15 cellular contexts compared by ENCODE assay signal in the genomic region with DNA sequence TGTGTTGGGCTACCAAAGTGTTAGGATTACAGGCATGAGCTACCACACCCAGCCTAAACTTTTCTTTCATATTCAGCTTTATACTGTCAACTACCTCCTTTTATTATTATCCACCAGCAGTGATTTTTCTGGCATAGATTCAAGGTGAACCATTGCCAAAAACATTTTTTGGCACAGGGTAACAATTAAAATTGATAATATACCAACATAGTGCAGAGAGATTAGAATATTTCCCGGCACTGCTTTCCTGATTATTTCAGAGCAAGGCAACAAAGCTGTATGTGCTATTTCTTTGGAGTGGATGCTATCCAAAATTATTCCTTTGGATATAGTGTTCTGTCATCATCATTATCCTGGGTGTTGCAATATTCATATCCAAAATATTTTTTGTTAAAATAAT.
DNase-seq lines count a peak whose midpoint lies in the region; ATAC-seq and TF ChIP-seq lines count a peak whose summit lies in the region.
"Had no signal": no experiment of that assay in that cellular context is flagged by ENCODE, and none has a peak within 500 bp of the region (broad histone marks: within the 10 kb centered on the region; RNA-seq: fewer than 3 reads in every experiment).

No MANE protein-coding gene starts in this region.

- H3K36me3 ChIP-seq in breast epithelium (no peaks in the 10 kb centered on the region), IMR-90 (ENCODE audit: control insufficient read depth, insufficient read depth, low read length) (no peaks in the 10 kb centered on the region), mammary epithelial cell (ENCODE audit: insufficient read depth, low read length) (no peaks in the 10 kb centered on the region)

- H4K91ac ChIP-seq in IMR-90 (ENCODE audit: insufficient read depth, low read depth, low read length): no peak overlapping the region

- H2BK20ac ChIP-seq in IMR-90 (ENCODE audit: low read depth, low read length): no peak overlapping the region

- H4K20me1 ChIP-seq in IMR-90 (ENCODE audit: insufficient read depth, low read length) (no peaks in the 10 kb centered on the region), mammary epithelial cell (ENCODE audit: insufficient read depth, low read length) (no peaks in the 10 kb centered on the region)

- H2BK5ac ChIP-seq in IMR-90 (ENCODE audit: low read depth, low read length, poor library complexity, severe bottlenecking): no peak overlapping the region

- WGBS in IMR-90 (ENCODE audit: extremely low coverage in 2 of 2, insufficient read length in 1 of 2), 2 experiments: no CpG with 5 or more reads among the region's 1 CpG
- WGBS in mammary epithelial cell (ENCODE audit: low coverage, missing lambda C conversion rate): 100% methylated on average over 1 of the region's 1 CpG

- H3K36me3 Mint-ChIP-seq in MCF 10A (ENCODE audit: insufficient read depth, unreplicated experiment): no peaks in the 10 kb centered on the region

- H2BK120ac ChIP-seq in IMR-90 (ENCODE audit: low read depth, low read length): no peak overlapping the region

- no peak for TF ChIP-seq POLR2A in breast epithelium (IDR thresholded peaks at IDR 0.05)
- no peak for TF ChIP-seq POLR2A in IMR-90 (IDR thresholded peaks at IDR 0.05; ENCODE audit: low read depth, low read length)

- H3K9me3 Mint-ChIP-seq in MCF 10A (ENCODE audit: unreplicated experiment): no peaks in the 10 kb centered on the region
- H3K9me3 Mint-ChIP-seq: T-helper 1 cell treated with Interleukin-12 subunit alpha and Interleukin-12 subunit beta and Interleukin-4 antibody, amounts not matched to agents 30 μg/mL and 1 μg/mL, for 36 hours had no signal

- H4K5ac ChIP-seq in IMR-90 (ENCODE audit: low read depth, low read length): no peak overlapping the region

- 0 out of 2 replicates have a peak overlapping the region, but pooled peaks have one; percentile 8 for H3K14ac ChIP-seq in IMR-90 (replicated peaks; ENCODE audit: low read depth, low read length)

- H3K27me3 Mint-ChIP-seq in MCF 10A (ENCODE audit: insufficient read depth, unreplicated experiment): no peaks in the 10 kb centered on the region

- H3K9ac ChIP-seq in IMR-90 (ENCODE audit: low read depth, low read length): no peak overlapping the region
- no peak overlapping the region for H3K9ac ChIP-seq in mammary epithelial cell (ENCODE audit: insufficient read depth, low read length)

- DNase-seq in MCF 10A (ENCODE audit: unreplicated experiment) (peak; percentile 40), breast epithelium (ENCODE audit: low spot score in 2 of 2) (no peak), IMR-90 (no peak), mammary epithelial cell (no peak), SKM-1 treated with dmso at 0.1 percent for 144 hours (lab: John Stamatoyannopoulos, UW; ENCODE audit: unreplicated experiment) (no peak)
- DNase-seq: DMS79 treated with DMSO at 0.1 percent for 48 hours, NCI-H1436, NCI-H2029 treated with DMSO at 0.1 percent for 48 hours, NCI-H446 treated with DMSO at 0.1 percent for 48 hours, SHP77 treated with DMSO at 0.1 percent for 48 hours had no signal

- no peak overlapping the region for H2BK15ac ChIP-seq in IMR-90 (ENCODE audit: low read depth, low read length)

- H3K4ac ChIP-seq in IMR-90 (ENCODE audit: low read depth, low read length): no peak overlapping the region

- H3K9me3 ChIP-seq in breast epithelium: no peaks in the 10 kb centered on the region
- H3K9me3 ChIP-seq in IMR-90 (ENCODE audit: control insufficient read depth, insufficient read depth, low read length): no peaks in the 10 kb centered on the region
- no peaks in the 10 kb centered on the region for H3K9me3 ChIP-seq in mammary epithelial cell (replicated peaks; ENCODE audit: insufficient read depth, low read length)

- no peak overlapping the region for H3K56ac ChIP-seq in IMR-90 (ENCODE audit: extremely low read depth, insufficient read depth, low read length)

- in situ Hi-C loops in IMR-90 (cut with MboI; ENCODE audit: low sequenced_read_pairs): no loop called here
- in situ Hi-C loops in mammary epithelial cell (cut with MboI; ENCODE audit: low sequenced_read_pairs in 2 of 2): no loop called here

- no peaks in the 10 kb centered on the region for H3K79me1 ChIP-seq in IMR-90 (ENCODE audit: low read depth in 1 of 2, low read length in 2 of 2)

- CTCF ChIA-PET in MCF 10A (lab: Yijun Ruan, JAX): no interaction called here
- CTCF ChIA-PET in IMR-90 (lab: Yijun Ruan, JAX): no interaction called here
- CTCF ChIA-PET in mammary epithelial cell (lab: Charles Lee; ENCODE audit: low non-redundant PET): no interaction called here

- H3K79me2 ChIP-seq in mammary epithelial cell (ENCODE audit: insufficient read depth, low read length): no peaks in the 10 kb centered on the region

- no peaks in the 10 kb centered on the region for H3K27me3 ChIP-seq in breast epithelium
- no peaks in the 10 kb centered on the region for H3K27me3 ChIP-seq in IMR-90 (ENCODE audit: control insufficient read depth, insufficient read depth, low read length)
- H3K27me3 ChIP-seq in mammary epithelial cell (ENCODE audit: insufficient read depth, low read length): no peaks in the 10 kb centered on the region

- TF ChIP-seq CTCF in MCF 10A (IDR thresholded peaks at IDR 0.05; ENCODE audit: unreplicated experiment) (no peak), breast epithelium (IDR thresholded peaks at IDR 0.05) (no peak), IMR-90 (conservative IDR thresholded peaks at IDR 0.05; ENCODE audit: low read depth, low read length) (no peak), mammary epithelial cell (conservative IDR thresholded peaks at IDR 0.05 in 1 of 2, IDR thresholded peaks at IDR 0.05 in 1 of 2; ENCODE audit: extremely low read depth in 1 of 2, insufficient read depth in 1 of 2, low read depth in 1 of 2, low read length in 2 of 2) (no peak)

- no peak overlapping the region for H2AK9ac ChIP-seq in IMR-90 (replicated peaks; ENCODE audit: low read depth, low read length, poor library complexity)

- dilution Hi-C loops in IMR-90 (cut with HindIII; ENCODE audit: low sequenced_read_pairs, unreplicated experiment): no loop called here
- dilution Hi-C loops in mammary epithelial cell (cut with HindIII; ENCODE audit: low sequenced_read_pairs): no loop called here

- H3K4me3 Mint-ChIP-seq in MCF 10A (ENCODE audit: unreplicated experiment): no peak overlapping the region
- H3K4me3 Mint-ChIP-seq: T-helper 1 cell treated with Interleukin-12 subunit alpha and Interleukin-12 subunit beta and Interleukin-4 antibody, amounts not matched to agents 30 μg/mL and 1 μg/mL, for 36 hours had no signal

- no peak overlapping the region for H3K27ac ChIP-seq in breast epithelium
- H3K27ac ChIP-seq in IMR-90 (ENCODE audit: insufficient read depth, low read length): no peak overlapping the region
- no peak overlapping the region for H3K27ac ChIP-seq in mammary epithelial cell (ENCODE audit: insufficient read depth, low read depth, low read length)
- H3K27ac ChIP-seq: C4-2B had no signal

- no peak for TF ChIP-seq RAD21 in IMR-90 (IDR thresholded peaks at IDR 0.05; ENCODE audit: low read length)

- H3K4me1 ChIP-seq in breast epithelium (no peaks in the 10 kb centered on the region), IMR-90 (ENCODE audit: control insufficient read depth, insufficient read depth, low read length) (no peaks in the 10 kb centered on the region; the same call in 1 of the 2 replicates), mammary epithelial cell (ENCODE audit: insufficient read depth, low read length) (peaks cover 20% of the 10 kb centered on the region)

- no peak overlapping the region for H2AK5ac ChIP-seq in IMR-90 (ENCODE audit: low read depth, low read length)

- no peak overlapping the region for H3K4me3 ChIP-seq in breast epithelium
- no peak overlapping the region for H3K4me3 ChIP-seq in IMR-90 (ENCODE audit: insufficient read depth, low read depth, low read length)
- no peak overlapping the region for H3K4me3 ChIP-seq in mammary epithelial cell (replicated peaks in 1 of 3; ENCODE audit: insufficient read depth in 1 of 3, low read depth in 2 of 3, low read length in 3 of 3)

- no TSS peak for BruUV-seq in MCF 10A (replicated peaks; lab: Mats Ljungman, UMichigan)
- BruUV-seq in IMR-90 (replicated peaks; lab: Mats Ljungman, UMichigan): no TSS peak
- no TSS peak for BruUV-seq in mammary epithelial cell (replicated peaks; lab: Mats Ljungman, UMichigan)

- H3K23ac ChIP-seq in IMR-90 (ENCODE audit: low read depth, low read length): no peak overlapping the region

- POLR2A ChIA-PET in MCF 10A (lab: Yijun Ruan, JAX) (interaction anchor here (0.6 to 1.4 kb wide), 3 partner anchors 23 to 559 kb away, joined by 3 to 4 read pairs (median 3); no protein-coding TSS in a partner anchor), IMR-90 (lab: Charles Lee; ENCODE audit: unreplicated experiment) (no interaction called here)

- intact Hi-C loops in MCF 10A (cut with micrococcal nuclease): loop anchor here (5.0 to 10.0 kb wide), 2 partner anchors 118 to 224 kb away; no protein-coding TSS in a partner anchor
- intact Hi-C loops in breast epithelium (cut with DNase I; ENCODE audit: low total_unique reads): no loop called here
- intact Hi-C loops in IMR-90 (cut with micrococcal nuclease): loop anchor here (10.0 kb wide), 1 partner anchor 126 kb away; no protein-coding TSS in a partner anchor
- intact Hi-C loops in mammary epithelial cell (cut with micrococcal nuclease): loop anchor here (5.0 kb wide), 1 partner anchor 123 kb away; no protein-coding TSS in a partner anchor

- H3K4me1 Mint-ChIP-seq in MCF 10A (ENCODE audit: insufficient read depth, unreplicated experiment): peaks cover 16% of the 10 kb centered on the region

- no peak for ATAC-seq in IMR-90 (ENCODE audit: low read depth)
- ATAC-seq in GM19397 (IDR thresholded peaks at IDR 0.05; ENCODE audit: unreplicated experiment): no peak
- no peak for ATAC-seq in HG03097 (IDR thresholded peaks at IDR 0.05; ENCODE audit: low FRiP score, unreplicated experiment)
- ATAC-seq: HCT116 had no signal

- H3K27ac Mint-ChIP-seq in MCF 10A (ENCODE audit: low read depth, unreplicated experiment): peak overlapping the region; percentile 94
- H3K27ac Mint-ChIP-seq: T-helper 1 cell treated with Interleukin-12 subunit alpha and Interleukin-12 subunit beta and Interleukin-4 antibody, amounts not matched to agents 30 μg/mL and 1 μg/mL, for 36 hours had no signal

- H2AFZ ChIP-seq in IMR-90 (replicated peaks; ENCODE audit: low read length, poor library complexity): no peak overlapping the region
- H2AFZ ChIP-seq in mammary epithelial cell (ENCODE audit: low read depth, low read length): peak overlapping the region; percentile 54

- H3K18ac ChIP-seq in IMR-90 (ENCODE audit: low read depth, low read length): no peak overlapping the region

- no peaks in the 10 kb centered on the region for H3K9me1 ChIP-seq in IMR-90 (ENCODE audit: insufficient read depth, low read length)

- H3K4me2 ChIP-seq in IMR-90 (ENCODE audit: low read depth, low read length) (no peak overlapping the region), mammary epithelial cell (ENCODE audit: insufficient read depth, low read depth, low read length) (no peak overlapping the region)

- no peak overlapping the region for H4K8ac ChIP-seq in IMR-90 (ENCODE audit: low read depth in 2 of 2, low read length in 2 of 2)

TF ChIP-seq in IMR-90, 13 proteins besides CTCF, POLR2A, EP300 and RAD21 (continues in another document):
- TF ChIP-seq MAFK (IDR thresholded peaks at IDR 0.05; ENCODE audit: low read depth, low read length) (no peak), NFE2L2 (IDR thresholded peaks at IDR 0.05; ENCODE audit: low read depth, low read length) (no peak), CHD1 (IDR thresholded peaks at IDR 0.05; ENCODE audit: low read depth, low read length) (no peak)
